Comparison of ENCODE assay signal across 11 cellular contexts in the genomic region with DNA sequence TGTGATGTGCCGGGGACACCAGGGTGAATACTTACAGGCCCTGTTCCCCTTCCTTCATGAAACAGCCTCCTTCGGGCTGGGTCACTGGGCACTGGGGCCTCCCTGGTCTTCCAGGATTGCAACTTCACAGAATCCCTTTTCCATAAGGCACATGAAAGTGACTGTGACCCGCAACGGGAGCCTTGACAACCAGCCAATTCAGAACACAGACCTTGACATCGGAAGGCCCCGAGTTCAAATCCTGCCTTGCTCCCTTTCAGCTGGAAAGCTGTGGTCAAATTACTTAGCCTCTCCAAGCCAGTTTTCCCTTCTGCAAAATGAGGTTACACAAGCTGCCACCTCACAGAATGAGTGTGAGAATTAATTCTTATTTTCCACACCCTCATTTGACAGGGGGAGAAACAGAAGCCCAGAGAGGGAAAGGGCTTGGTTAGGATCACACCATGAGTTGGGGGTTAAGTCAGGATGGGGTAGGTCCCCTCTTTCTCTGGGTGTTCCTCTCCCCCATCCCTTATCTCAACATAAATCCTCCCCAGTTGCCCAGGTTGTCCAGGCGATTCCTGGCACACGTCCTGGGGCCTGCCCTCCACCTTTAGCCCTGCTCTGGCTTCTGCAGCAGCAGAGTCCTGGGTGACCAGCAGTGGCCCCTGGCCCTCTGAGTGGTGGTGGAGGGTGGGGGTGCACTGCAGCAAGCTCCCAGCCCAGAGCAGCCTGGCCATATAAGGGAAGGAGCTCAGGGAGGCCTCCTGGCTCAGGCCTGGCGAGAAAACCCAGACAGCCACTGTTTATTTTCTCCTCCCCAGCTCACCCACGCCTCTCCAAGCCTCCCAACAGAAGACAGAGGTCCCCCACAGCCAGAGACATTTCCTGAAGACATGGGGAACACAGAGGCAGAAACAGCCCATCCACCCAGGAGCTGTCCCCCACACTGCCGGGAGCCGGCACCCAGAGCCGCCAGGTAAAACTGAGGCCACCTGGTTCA. TPM values are rescaled to one million over a fixed set of nuclear protein-coding genes. Genes with fewer than 3 reads are reported as not detected.
DNase-seq lines count a peak whose midpoint lies in the region; ATAC-seq and TF ChIP-seq lines count a peak whose summit lies in the region.
"Had no signal": no experiment of that assay in that cellular context is flagged by ENCODE, and none has a peak within 500 bp of the region (broad histone marks: within the 10 kb centered on the region; RNA-seq: fewer than 3 reads in every experiment).

No MANE protein-coding gene starts in this region.

- TF ChIP-seq CTCF in WERI-Rb-1 (IDR thresholded peaks at IDR 0.05; ENCODE audit: low read depth, low read length) (no peak), fibroblast of pulmonary artery (IDR thresholded peaks at IDR 0.05; ENCODE audit: low read length, missing control alignments) (no peak), tibial nerve (IDR thresholded peaks at IDR 0.05) (no peak)

- H3K27ac ChIP-seq in WERI-Rb-1 (peak overlapping the region; percentile 88), mucosa of rectum (ENCODE audit: low read depth in 2 of 2, low read length in 2 of 2) (peak overlapping the region; percentile 54 to 85), tibial nerve (peak overlapping the region in 3 of 4 donors; percentile 56 to 69 (median 58))

- H3K4me1 ChIP-seq in mucosa of rectum (ENCODE audit: control insufficient read depth in 2 of 2, insufficient read depth in 2 of 2, low read length in 2 of 2): peaks cover under 1 to 15% of the 10 kb centered on the region in 2 donors
- H3K4me1 ChIP-seq in tibial nerve: peaks cover 0 to 55% (median 16%) of the 10 kb centered on the region in 4 donors

- H3K36me3 ChIP-seq in WERI-Rb-1: no peaks in the 10 kb centered on the region
- peaks cover 5 to 17% of the 10 kb centered on the region in 2 donors for H3K36me3 ChIP-seq in mucosa of rectum (ENCODE audit: control insufficient read depth in 2 of 2, insufficient read depth in 2 of 2, low read length in 2 of 2)
- H3K36me3 ChIP-seq in tibial nerve: peaks cover 0 to 20% (median 0%) of the 10 kb centered on the region in 3 donors

- H3K27me3 ChIP-seq in WERI-Rb-1 (ENCODE audit: insufficient read depth, low read depth, severe bottlenecking): no peaks in the 10 kb centered on the region
- H3K27me3 ChIP-seq in mucosa of rectum (ENCODE audit: control insufficient read depth in 2 of 2, insufficient read depth in 2 of 2, low read length in 2 of 2): no peaks in the 10 kb centered on the region
- no peaks in the 10 kb centered on the region for H3K27me3 ChIP-seq in tibial nerve

- TF ChIP-seq POLR2A in tibial nerve (IDR thresholded peaks at IDR 0.05): no peak

- ATAC-seq in HG03342 (IDR thresholded peaks at IDR 0.05; ENCODE audit: unreplicated experiment): no peak

- no peaks in the 10 kb centered on the region for H3K9me3 ChIP-seq in WERI-Rb-1 (ENCODE audit: severe bottlenecking)
- no peaks in the 10 kb centered on the region for H3K9me3 ChIP-seq in mucosa of rectum (ENCODE audit: control insufficient read depth in 2 of 2, low read length in 2 of 2)
- H3K9me3 ChIP-seq in tibial nerve: no peaks in the 10 kb centered on the region

- DNase-seq in WERI-Rb-1 (peak; percentile 60), fibroblast of pulmonary artery (ENCODE audit: low read depth) (peak; percentile 71), tibial nerve (ENCODE audit: low spot score in 2 of 2) (no peak), NCI-H345 (lab: John Stamatoyannopoulos, UW) (no peak), ecto neural progenitor cell (ENCODE audit: low spot score) (no peak)
- no peak for DNase-seq in stimulated activated CD4-positive, alpha-beta T cell treated with anti-CD3 and anti-CD28 coated beads, Interleukin-15, amount 100 ng/mL, for 24 hours
- DNase-seq: activated CD4-positive, alpha-beta T cell treated with anti-CD3 and anti-CD28 coated beads, Interleukin-2, amount 50 U/mL, for 4 hours; GOT3; hypothalamus had no signal

- peak overlapping the region; percentile 42 to 47 for H3K9ac ChIP-seq in mucosa of rectum (ENCODE audit: low read depth in 1 of 2, low read length in 2 of 2)

- 45 to 49% methylated on average over 13 of the region's 13 CpGs for WGBS in tibial nerve, 2 donors

- peak overlapping the region; percentile 25 for H3K4me3 ChIP-seq in WERI-Rb-1 (ENCODE audit: low read depth, low read length)
- peak overlapping the region; percentile 7 for H3K4me3 ChIP-seq in fibroblast of pulmonary artery (replicated peaks; ENCODE audit: low read depth, low read length)
- H3K4me3 ChIP-seq in mucosa of rectum (ENCODE audit: low read length in 2 of 2): no peak overlapping the region
- no peak overlapping the region for H3K4me3 ChIP-seq in tibial nerve

- no peak for TF ChIP-seq EP300 in tibial nerve (IDR thresholded peaks at IDR 0.05)

RNA-seq across cellular contexts. Expression of a gene that starts 44.5 kb away (rescaled TPM):
- total RNA-seq in tibial nerve: 100 to 1,000 TPM in 1 of 4 donors, 10 to 100 TPM in 3; 22.8 to 109 (median 80.7) TPM

Comparison
In these comparisons a context has a peak if more than half of its experiments do, and no peak if none do; other contexts are left out.
1. DNase-seq: peak in WERI-Rb-1 (single experiment) and fibroblast of pulmonary artery (single experiment); none in tibial nerve (0 of 2), NCI-H345 (single experiment), stimulated activated CD4-positive, alpha-beta T cell treated with anti-CD3 and anti-CD28 coated beads, Interleukin-15, amount 100 ng/mL, for 24 hours (single experiment) and ecto neural progenitor cell (single experiment).
2. H3K4me3 ChIP-seq: peak in WERI-Rb-1 (single experiment) and fibroblast of pulmonary artery (single experiment); none in mucosa of rectum (0 of 2) and tibial nerve (0 of 4).
3. Peak in every context shown above with its lines, with median percentiles within 50 percentile points of each other: H3K27ac ChIP-seq.